Comparison of ENCODE assay signal across 8 cellular contexts in the genomic region with DNA sequence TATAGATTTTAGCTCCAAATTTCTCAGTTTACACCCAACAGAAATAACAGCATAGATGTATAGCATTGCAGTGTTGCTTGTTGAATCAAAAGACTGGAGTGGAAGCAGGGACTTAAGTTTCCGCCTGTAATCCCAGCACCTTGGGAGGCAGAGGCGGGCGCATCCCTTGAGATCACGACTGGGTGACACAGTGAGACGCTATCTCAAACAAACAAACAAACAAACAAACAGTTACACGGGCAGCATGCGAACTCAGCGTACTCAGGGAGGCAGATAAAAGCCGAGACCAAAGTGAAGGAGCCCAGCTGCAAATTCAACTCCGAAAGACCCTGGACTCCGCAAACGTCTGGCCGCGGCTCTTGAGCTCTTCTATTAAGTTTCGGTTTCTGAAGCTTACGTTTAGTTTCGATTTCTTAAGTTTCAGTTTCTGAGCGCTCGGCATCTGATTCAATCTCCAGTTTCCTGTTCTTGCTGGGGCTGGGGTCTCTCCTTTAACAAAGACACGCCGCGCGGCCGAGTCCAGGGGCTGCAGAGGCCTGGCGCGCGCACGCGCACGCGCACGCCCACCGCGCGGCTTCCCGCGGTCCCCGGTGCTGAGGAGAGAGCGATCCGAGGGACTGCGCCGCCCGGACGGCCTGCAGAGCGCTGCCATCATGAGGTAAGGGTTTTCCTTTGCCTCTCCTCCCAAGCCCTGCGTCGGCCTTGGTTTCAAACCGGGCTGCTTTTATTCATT. TPM values are rescaled to one million over a fixed set of nuclear protein-coding genes. Genes with fewer than 3 reads are reported as not detected.
A peak's percentile ranks its signal among the peaks of the same experiment; 100 is the strongest.
DNase-seq lines count a peak whose midpoint lies in the region; ATAC-seq, FAIRE-seq and TF ChIP-seq lines count a peak whose summit lies in the region.

A gene with protein sequence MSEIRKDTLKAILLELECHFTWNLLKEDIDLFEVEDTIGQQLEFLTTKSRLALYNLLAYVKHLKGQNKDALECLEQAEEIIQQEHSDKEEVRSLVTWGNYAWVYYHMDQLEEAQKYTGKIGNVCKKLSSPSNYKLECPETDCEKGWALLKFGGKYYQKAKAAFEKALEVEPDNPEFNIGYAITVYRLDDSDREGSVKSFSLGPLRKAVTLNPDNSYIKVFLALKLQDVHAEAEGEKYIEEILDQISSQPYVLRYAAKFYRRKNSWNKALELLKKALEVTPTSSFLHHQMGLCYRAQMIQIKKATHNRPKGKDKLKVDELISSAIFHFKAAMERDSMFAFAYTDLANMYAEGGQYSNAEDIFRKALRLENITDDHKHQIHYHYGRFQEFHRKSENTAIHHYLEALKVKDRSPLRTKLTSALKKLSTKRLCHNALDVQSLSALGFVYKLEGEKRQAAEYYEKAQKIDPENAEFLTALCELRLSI (plus strand): TSS at position 423 of the 733 bp plus-strand sequence. CDS start 231 bp downstream, at position 654.

- peak within 1 kb of the TSS; percentile 71 for H3K4me3 ChIP-seq in HUES48 (ENCODE audit: low read depth, low read length)
- H3K4me3 ChIP-seq in fibroblast of the aortic adventitia (ENCODE audit: low read depth, low read length): peak within 1 kb of the TSS; percentile 83

- peaks cover 16% of the 10 kb centered on the region for H3K4me1 ChIP-seq in HUES48 (ENCODE audit: control insufficient read depth, insufficient read depth, low read length)

- peaks cover 38 to 44% of the 10 kb centered on the region in 2 donors for H3K4me1 Mint-ChIP-seq in natural killer cell

- no peak for TF ChIP-seq CTCF in D721Med (IDR thresholded peaks at IDR 0.05; ENCODE audit: insufficient read depth, missing control alignments)
- TF ChIP-seq CTCF in fibroblast of the aortic adventitia (IDR thresholded peaks at IDR 0.05; ENCODE audit: insufficient read depth, low read length): no peak
- TF ChIP-seq CTCF in natural killer cell (IDR thresholded peaks at IDR 0.05): no peak

- no peaks in the 10 kb centered on the region for H3K36me3 Mint-ChIP-seq in natural killer cell

- peak within 1 kb of the TSS; percentile 73 for H3K27ac ChIP-seq in HUES48 (ENCODE audit: low read depth, low read length)

- ATAC-seq in GM21367 (IDR thresholded peaks at IDR 0.05; ENCODE audit: unreplicated experiment) (peak; percentile 58), natural killer cell (peak; percentile 76 to 87 (median 82))

- H3K36me3 ChIP-seq in HUES48 (ENCODE audit: control insufficient read depth, insufficient read depth, low read length): no peaks in the 10 kb centered on the region

- peak within 1 kb of the TSS; percentile 92 for H3K4me3 Mint-ChIP-seq in natural killer cell

- FAIRE-seq in D721Med (lab: Jason Lieb, UNC): no peak

- H3K9me3 ChIP-seq in HUES48 (ENCODE audit: control insufficient read depth, insufficient read depth, low read length): no peaks in the 10 kb centered on the region

- intact Hi-C loops in natural killer cell (cut with micrococcal nuclease): loop anchor here (1.0 to 10.0 kb wide), 4 partner anchors 22 to 290 kb away; a partner anchor contains a TSS

- peak within 1 kb of the TSS; percentile 52 for H3K9ac ChIP-seq in HUES48 (ENCODE audit: low read depth, low read length)

- H3K9me3 Mint-ChIP-seq in natural killer cell: no peaks in the 10 kb centered on the region

- peak within 1 kb of the TSS; percentile 90 to 95 for H3K27ac Mint-ChIP-seq in natural killer cell

- DNase-seq in D721Med (ENCODE audit: insufficient read length, low spot score) (peak; percentile 54), RPMI7951 (ENCODE audit: low read depth) (peak; percentile 70), fibroblast of the aortic adventitia (ENCODE audit: low read depth) (peak; percentile 71), natural killer cell (peak; percentile 66)
- DNase-seq in activated effector memory CD4-positive, alpha-beta T cell treated with anti-CD3 and anti-CD28 coated beads, Interleukin-2, amount 50 U/mL, for 16 hours: peak; percentile 87
- peak; percentile 56 for DNase-seq in stimulated activated naive CD4-positive, alpha-beta T cell treated with Interleukin-2 at 50 U/mL for 16 hours (lab: John Stamatoyannopoulos, UW)

- peaks cover 27% of the 10 kb centered on the region for H3K27me3 ChIP-seq in HUES48 (ENCODE audit: control insufficient read depth, insufficient read depth, low read length)

- no peaks in the 10 kb centered on the region for H3K27me3 Mint-ChIP-seq in natural killer cell (ENCODE audit: low read depth in 2 of 2)

RNA-seq across cellular contexts. Expression of the gene that starts here (rescaled TPM):
- 20.8 and 28.7 TPM in 2 replicates for total RNA-seq in RPMI7951 (2014; rRNA removed; shearing (Covaris generic))
- total RNA-seq in fibroblast of the aortic adventitia (ENCODE audit: low replicate concordance) (30.7 and 36.0 TPM in 2 replicates), natural killer cell (10 to 100 TPM; 17.7 to 23.6 (median 20.4) TPM)

Comparison
In these comparisons a context has a peak if more than half of its experiments do, and no peak if none do; other contexts are left out.
1. Peak in every context shown above with its lines: DNase-seq, ATAC-seq, H3K4me3 ChIP-seq and H3K27ac ChIP-seq.